23 cellular contexts compared by ENCODE assay signal in the genomic region with DNA sequence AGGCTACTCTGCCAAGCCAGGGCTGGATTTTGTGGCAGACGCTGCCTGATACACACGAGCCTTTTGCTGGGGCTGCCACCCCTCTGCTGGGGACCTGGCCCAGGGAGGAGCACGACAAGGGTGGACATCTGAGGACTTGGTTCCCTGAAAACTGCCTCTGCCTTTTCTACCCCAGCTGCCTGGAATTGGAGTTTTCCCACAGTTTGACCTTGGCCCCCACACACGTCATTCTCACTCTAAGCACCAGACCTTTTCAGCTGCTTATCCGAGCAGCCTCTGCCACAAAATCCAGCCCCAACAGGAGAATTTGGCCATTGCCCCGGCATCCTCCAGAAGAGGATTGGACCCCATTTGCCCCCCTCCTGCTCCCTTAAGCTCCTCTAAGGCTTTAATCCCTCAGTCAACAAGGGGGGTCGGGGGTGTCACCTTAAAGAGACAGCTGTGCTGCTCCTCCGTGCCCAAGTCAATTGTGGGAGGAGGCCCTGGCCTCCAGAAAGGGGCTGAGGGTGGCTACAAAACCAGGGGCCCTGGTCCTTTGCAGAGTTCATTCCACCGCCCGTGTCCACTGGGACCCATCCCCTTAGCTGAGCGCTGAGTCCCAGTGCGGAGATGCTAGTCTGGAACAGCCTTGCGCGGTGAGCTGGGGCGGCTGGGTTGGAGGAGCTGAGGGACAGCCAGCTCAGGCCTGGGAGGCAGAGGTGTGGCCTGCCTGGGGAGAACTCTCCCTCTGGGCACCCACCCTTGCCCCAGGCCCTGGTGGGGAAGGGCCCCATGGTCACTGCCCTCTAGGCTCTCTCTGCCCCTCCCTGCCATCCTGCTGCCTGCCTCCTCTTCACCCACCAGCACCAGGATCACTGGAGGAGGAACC. TPM values are rescaled to one million over a fixed set of nuclear protein-coding genes. Genes with fewer than 3 reads are reported as not detected.
DNase-seq lines count a peak whose midpoint lies in the region; ATAC-seq, FAIRE-seq and TF ChIP-seq lines count a peak whose summit lies in the region.
"Had no signal": no experiment of that assay in that cellular context is flagged by ENCODE, and none has a peak within 500 bp of the region (broad histone marks: within the 10 kb centered on the region; RNA-seq: fewer than 3 reads in every experiment).

No MANE protein-coding gene starts in this region.

- peaks cover 4% of the 10 kb centered on the region for H3K27me3 Mint-ChIP-seq in glutamatergic neuron (ENCODE audit: unreplicated experiment)
- H3K27me3 Mint-ChIP-seq: CD8-positive, alpha-beta memory T cell had no signal

- TF ChIP-seq CTCF in D721Med (IDR thresholded peaks at IDR 0.05; ENCODE audit: insufficient read depth, missing control alignments) (no peak), WERI-Rb-1 (IDR thresholded peaks at IDR 0.05; ENCODE audit: low read depth, low read length) (no peak), spleen (IDR thresholded peaks at IDR 0.05 in 8 of 11, conservative IDR thresholded peaks at IDR 0.05 in 3 of 11) (no peak), glutamatergic neuron (IDR thresholded peaks at IDR 0.05; ENCODE audit: partially characterized antibody, unreplicated experiment) (no peak)

- no peak for TF ChIP-seq POLR2A in spleen (IDR thresholded peaks at IDR 0.05)

- no peaks in the 10 kb centered on the region for H3K9me3 ChIP-seq in WERI-Rb-1 (ENCODE audit: severe bottlenecking)
- no peaks in the 10 kb centered on the region for H3K9me3 ChIP-seq in spleen
- H3K9me3 ChIP-seq: BLaER1 had no signal

- peak overlapping the region; percentile 69 for H3K27ac ChIP-seq in WERI-Rb-1
- H3K27ac ChIP-seq in layer of hippocampus (ENCODE audit: low read depth, low read length): peak overlapping the region; percentile 98
- peak overlapping the region in 7 of 8 donors; percentile 30 to 79 (median 68) for H3K27ac ChIP-seq in spleen
- H3K27ac ChIP-seq: BLaER1 had no signal

- no peak overlapping the region for H3K4me3 Mint-ChIP-seq in glutamatergic neuron (ENCODE audit: unreplicated experiment)
- H3K4me3 Mint-ChIP-seq: CD8-positive, alpha-beta memory T cell had no signal

- H3K36me3 ChIP-seq in WERI-Rb-1: peaks cover 59% of the 10 kb centered on the region
- peaks cover 0 to 22% (median 0%) of the 10 kb centered on the region in 6 donors for H3K36me3 ChIP-seq in spleen

- 64 to 86% (median 82%) methylated on average over 13 to 15 of the region's 15 CpGs for WGBS in spleen, 5 donors

- H3K36me3 Mint-ChIP-seq in glutamatergic neuron (ENCODE audit: unreplicated experiment): peaks cover 9% of the 10 kb centered on the region

- peaks cover 7% of the 10 kb centered on the region for H3K4me1 Mint-ChIP-seq in glutamatergic neuron (ENCODE audit: low read depth, unreplicated experiment)

- intact Hi-C loops in spleen (cut with DNase I; ENCODE audit: low total_unique reads): no loop called here

- H3K27me3 ChIP-seq in WERI-Rb-1 (ENCODE audit: insufficient read depth, low read depth, severe bottlenecking) (no peaks in the 10 kb centered on the region), layer of hippocampus (ENCODE audit: control insufficient read depth, insufficient read depth, low read length) (no peaks in the 10 kb centered on the region), spleen (replicated peaks in 1 of 7) (no peaks in the 10 kb centered on the region)
- H3K27me3 ChIP-seq: BLaER1 had no signal

- H3K4me3 ChIP-seq in WERI-Rb-1 (ENCODE audit: low read depth, low read length) (no peak overlapping the region), spleen (no peak overlapping the region)
- H3K4me3 ChIP-seq: BLaER1 had no signal

- no peak overlapping the region for H3K27ac Mint-ChIP-seq in glutamatergic neuron (ENCODE audit: unreplicated experiment)

- no peak for ATAC-seq in GM19455 (IDR thresholded peaks at IDR 0.05; ENCODE audit: unreplicated experiment)
- ATAC-seq in HG03139 (IDR thresholded peaks at IDR 0.05; ENCODE audit: unreplicated experiment): no peak
- ATAC-seq: HepG2, Panc1 had no signal

- H3K9me3 Mint-ChIP-seq in glutamatergic neuron (ENCODE audit: unreplicated experiment): no peaks in the 10 kb centered on the region
- H3K9me3 Mint-ChIP-seq: CD8-positive, alpha-beta memory T cell had no signal

- FAIRE-seq in D721Med (lab: Jason Lieb, UNC): no peak
- FAIRE-seq: A204.1, GM12891, HepG2 had no signal

- peak; percentile 94 for DNase-seq in D721Med (ENCODE audit: insufficient read length, low spot score)
- DNase-seq in WERI-Rb-1: peak; percentile 96
- no peak for DNase-seq in spleen
- no peak for DNase-seq in stimulated activated CD4-positive, alpha-beta T cell treated with anti-CD3 and anti-CD28 coated beads, Interleukin-15, amount 100 ng/mL, for 24 hours
- no peak for DNase-seq in glutamatergic neuron
- DNase-seq: CD8-positive, alpha-beta memory T cell; GF-D8; GOT3; KG1; NCI-H1436; NCI-H2029; NCI-H2171 treated with DMSO at 0.1 percent for 48 hours; Right ventricle myocardium superior had no signal

- H3K4me1 ChIP-seq in spleen: peaks cover 6 to 52% (median 35%) of the 10 kb centered on the region in 6 donors

RNA-seq across cellular contexts. Expression of gene TTYH2, which starts 18.7 kb away (rescaled TPM):
- 10 to 100 TPM; 15.0 to 22.7 (median 21.0) TPM for total RNA-seq in spleen
- polyA plus RNA-seq in spleen: 1 to 10 TPM; 2.7 to 5.5 (median 4.0) TPM
- 121 TPM for total RNA-seq in glutamatergic neuron (ENCODE audit: unreplicated experiment)

RNA-seq across cellular contexts. Expression of gene RPL38, which starts 28.6 kb away (rescaled TPM):
- total RNA-seq in spleen (1,000 to 10,000 TPM in 1 of 7 donors, 100 to 1,000 TPM in 6; 311 to 1,013 (median 730) TPM), glutamatergic neuron (ENCODE audit: unreplicated experiment) (600 TPM)
- 1,000 to 10,000 TPM; 2,252 to 3,463 (median 3,460) TPM for polyA plus RNA-seq in spleen

RNA-seq across cellular contexts. Expression of gene DNAI2, which starts 42.0 kb away (rescaled TPM):
- total RNA-seq in spleen: under 1 TPM in 3 of 7 donors, not detected in 4; 0.23 to 0.67 (median 0.29) TPM
- under 1 TPM in 2 of 3 donors, not detected in 1; 0.35 to 0.72 TPM for polyA plus RNA-seq in spleen
- not detected for total RNA-seq in glutamatergic neuron (ENCODE audit: unreplicated experiment)
- total RNA-seq: Daoy, HepG2, NCI-H460, Right ventricle myocardium superior had no signal
- polyA plus RNA-seq: HepG2 had no signal

Comparison
In these comparisons a context has a peak if more than half of its experiments do, and no peak if none do; other contexts are left out.
1. DNase-seq: peak in D721Med (single experiment) and WERI-Rb-1 (single experiment); none in spleen (single experiment), stimulated activated CD4-positive, alpha-beta T cell treated with anti-CD3 and anti-CD28 coated beads, Interleukin-15, amount 100 ng/mL, for 24 hours (single experiment) and glutamatergic neuron (single experiment).
2. Peak in every context shown above with its lines, with median percentiles within 50 percentile points of each other: H3K27ac ChIP-seq.